25 cellular contexts compared by ENCODE assay signal in genomic region chrX:91389026-91389425, GRCh38. TPM values are rescaled to one million over a fixed set of nuclear protein-coding genes. Genes with fewer than 3 reads are reported as not detected.
"Had no signal": no experiment of that assay in that cellular context is flagged by ENCODE, and none has a peak within 500 bp of the region (broad histone marks: within the 10 kb centered on the region; RNA-seq: fewer than 3 reads in every experiment).

No MANE protein-coding gene starts in this region.

- DNase-seq: colonic mucosa; cortex of kidney; dermis blood vessel endothelial cell; dorsolateral prefrontal cortex; effector CD4-positive, alpha-beta T cell; effector CD8-positive, alpha-beta T cell; effector memory CD4-positive, alpha-beta T cell; effector memory CD8-positive, alpha-beta T cell; endodermal cell; erythroblast; esophagus squamous epithelium; foreskin fibroblast; foreskin keratinocyte; foreskin melanocyte; gastrocnemius medialis; glutamatergic neuron; head of caudate nucleus; heart left ventricle; heart right ventricle had no signal

- ATAC-seq: effector memory CD8-positive, alpha-beta T cell; esophagus mucosa; foreskin keratinocyte; gastrocnemius medialis; gastroesophageal sphincter; heart left ventricle; heart right ventricle had no signal

- H3K4me2 ChIP-seq: hepatocyte had no signal

- H3K79me2 ChIP-seq: hepatocyte had no signal

- H3K9me3 ChIP-seq: colonic mucosa, esophagus muscularis mucosa, esophagus squamous epithelium, gastrocnemius medialis, gastroesophageal sphincter, heart left ventricle had no signal

- H3K27ac ChIP-seq: colonic mucosa, coronary artery, dorsolateral prefrontal cortex, epithelial cell of prostate, esophagus muscularis mucosa, esophagus squamous epithelium, foreskin keratinocyte, gastrocnemius medialis, gastroesophageal sphincter, heart left ventricle, heart right ventricle, hepatocyte had no signal

- H3K4me1 ChIP-seq: colonic mucosa, esophagus muscularis mucosa, esophagus squamous epithelium, foreskin keratinocyte, gastrocnemius medialis, gastroesophageal sphincter, heart left ventricle, heart right ventricle had no signal

- H3K36me3 ChIP-seq: colonic mucosa, esophagus muscularis mucosa, esophagus squamous epithelium, gastrocnemius medialis, gastroesophageal sphincter, heart left ventricle, heart right ventricle had no signal

- H2AFZ ChIP-seq: hepatocyte had no signal

- H3K27me3 ChIP-seq: colonic mucosa, esophagus muscularis mucosa, foreskin keratinocyte, gastrocnemius medialis, gastroesophageal sphincter, heart left ventricle, heart right ventricle, hepatocyte had no signal

- H3K4me3 ChIP-seq: colonic mucosa, coronary artery, dorsolateral prefrontal cortex, esophagus muscularis mucosa, esophagus squamous epithelium, gastrocnemius medialis, gastroesophageal sphincter, heart left ventricle, heart right ventricle, hepatocyte had no signal

RNA-seq across cellular contexts. Expression of gene PABPC5, which starts 45.6 kb away (rescaled TPM):
- polyA plus RNA-seq: foreskin keratinocyte had no signal
